Comparison of ENCODE assay signal across 1 cellular context in the genomic region with DNA sequence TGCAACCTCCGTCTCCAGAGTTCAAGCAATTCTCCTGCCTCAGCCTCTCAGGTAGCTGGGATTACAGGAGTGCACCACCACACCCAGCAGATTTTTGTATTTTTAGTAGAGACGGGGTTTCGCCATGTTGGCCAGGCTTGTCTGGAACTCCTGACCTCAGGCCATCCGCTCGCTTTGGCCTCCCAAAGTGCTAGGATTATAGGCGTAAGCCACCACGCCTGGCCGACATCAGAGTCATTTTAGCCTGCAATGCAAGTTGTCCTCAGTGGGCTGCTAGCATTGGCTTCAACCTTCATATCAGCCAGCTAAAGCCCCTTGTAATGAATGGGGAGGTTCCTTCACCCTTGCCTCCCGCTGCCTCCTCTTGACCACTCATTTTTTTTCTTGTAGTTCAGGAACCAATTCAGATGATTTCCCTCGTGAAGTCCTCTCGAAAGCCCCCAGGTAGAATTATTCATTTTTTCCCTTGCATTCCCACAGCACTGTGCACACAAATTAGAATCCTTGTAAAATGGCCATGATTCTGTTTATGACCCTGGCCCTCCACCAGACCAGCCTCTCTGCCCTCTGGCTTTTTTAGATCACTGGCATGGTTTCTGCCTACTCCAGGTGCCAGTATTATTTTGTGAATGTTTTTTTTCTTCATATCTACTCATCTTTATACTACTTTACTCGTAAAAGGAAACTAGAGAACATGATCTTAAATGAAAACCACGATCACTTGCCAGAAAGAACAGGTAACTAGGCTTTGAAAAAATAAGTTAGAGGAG.
TF ChIP-seq lines count a peak whose summit lies in the region.

No MANE protein-coding gene starts in this region.

TF ChIP-seq in H1, 55 proteins besides CTCF, POLR2A, EP300 and RAD21:
- TF ChIP-seq SIX5 (IDR thresholded peaks at IDR 0.05; ENCODE audit: low read depth, low read length) (no peak), CREB1 (IDR thresholded peaks at IDR 0.05) (no peak), NRF1 (IDR thresholded peaks at IDR 0.05; ENCODE audit: low read depth, low read length) (no peak), ZNF274 (IDR thresholded peaks at IDR 0.05; ENCODE audit: borderline replicate concordance, extremely low read depth, low read length) (no peak), GABPA (IDR thresholded peaks at IDR 0.05; ENCODE audit: borderline replicate concordance, insufficient read depth, low read length) (no peak), GTF2F1 (IDR thresholded peaks at IDR 0.05; ENCODE audit: borderline replicate concordance, low read depth, low read length) (no peak), JUND (IDR thresholded peaks at IDR 0.05; ENCODE audit: low read length) (no peak), SRF (IDR thresholded peaks at IDR 0.05; ENCODE audit: low read depth, low read length) (no peak), SIRT6 (IDR thresholded peaks at IDR 0.05; ENCODE audit: low read length) (no peak), SAP30 (IDR thresholded peaks at IDR 0.05; ENCODE audit: insufficient read depth, insufficient replicate concordance, low read length) (no peak)
- TF ChIP-seq, protein P1, sequence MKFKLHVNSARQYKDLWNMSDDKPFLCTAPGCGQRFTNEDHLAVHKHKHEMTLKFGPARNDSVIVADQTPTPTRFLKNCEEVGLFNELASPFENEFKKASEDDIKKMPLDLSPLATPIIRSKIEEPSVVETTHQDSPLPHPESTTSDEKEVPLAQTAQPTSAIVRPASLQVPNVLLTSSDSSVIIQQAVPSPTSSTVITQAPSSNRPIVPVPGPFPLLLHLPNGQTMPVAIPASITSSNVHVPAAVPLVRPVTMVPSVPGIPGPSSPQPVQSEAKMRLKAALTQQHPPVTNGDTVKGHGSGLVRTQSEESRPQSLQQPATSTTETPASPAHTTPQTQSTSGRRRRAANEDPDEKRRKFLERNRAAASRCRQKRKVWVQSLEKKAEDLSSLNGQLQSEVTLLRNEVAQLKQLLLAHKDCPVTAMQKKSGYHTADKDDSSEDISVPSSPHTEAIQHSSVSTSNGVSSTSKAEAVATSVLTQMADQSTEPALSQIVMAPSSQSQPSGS (IDR thresholded peaks at IDR 0.05; ENCODE audit: low read length): no peak
